8 cellular contexts compared by ENCODE assay signal in the genomic region with DNA sequence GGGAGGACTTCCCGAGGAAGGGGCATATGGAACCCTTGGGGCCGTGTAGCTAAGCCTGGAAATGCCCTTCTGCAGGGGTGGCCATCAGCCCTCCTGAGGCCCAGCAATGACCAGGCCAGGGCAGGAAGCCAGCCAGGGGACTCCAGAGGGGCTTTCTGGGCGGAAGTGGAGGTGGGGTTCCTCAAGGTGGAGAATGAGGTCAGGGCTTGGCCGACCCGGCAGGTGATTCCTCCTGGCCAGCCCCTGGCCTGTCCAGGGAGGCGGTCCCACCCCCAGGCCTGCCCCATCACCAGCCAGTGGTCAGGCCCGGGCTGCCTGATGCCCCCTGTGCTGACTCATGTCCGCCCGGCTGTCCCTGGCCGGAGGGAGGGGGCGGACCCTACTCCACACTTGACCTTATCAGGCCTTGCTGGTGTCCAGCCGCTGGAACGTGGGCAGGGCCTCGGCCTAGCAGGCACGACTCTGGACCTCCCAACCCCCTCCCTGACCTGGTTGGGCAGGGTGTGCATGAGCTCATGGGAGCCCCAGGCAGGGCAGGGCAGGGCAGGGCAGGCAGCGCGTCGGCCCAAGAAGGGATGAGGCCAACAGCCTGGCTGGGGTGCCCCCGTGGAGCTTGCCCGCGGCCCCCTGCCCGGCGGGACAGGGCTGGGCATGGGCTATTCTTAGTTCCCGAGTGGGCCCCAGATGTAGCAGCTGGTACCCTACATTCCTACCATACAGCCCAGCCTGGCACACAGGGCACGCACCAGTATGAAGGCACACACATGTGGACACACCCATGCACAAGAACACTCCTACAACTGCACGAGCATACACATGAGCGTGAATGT. TPM values are rescaled to one million over a fixed set of nuclear protein-coding genes. Genes with fewer than 3 reads are reported as not detected.
A peak's percentile ranks its signal among the peaks of the same experiment; 100 is the strongest.
DNase-seq lines count a peak whose midpoint lies in the region; ATAC-seq, FAIRE-seq and TF ChIP-seq lines count a peak whose summit lies in the region.

No MANE protein-coding gene starts in this region.

- H3K36me3 ChIP-seq in HepG2 (replicated peaks in 1 of 2; ENCODE audit: control insufficient read depth in 1 of 2, insufficient read depth in 2 of 2, low read length in 2 of 2): no peaks in the 10 kb centered on the region

- H3K79me2 ChIP-seq in HepG2 (ENCODE audit: insufficient read depth, low read length): no peaks in the 10 kb centered on the region

- H3K4me3 ChIP-seq in HepG2 (replicated peaks in 1 of 3; ENCODE audit: insufficient read depth in 1 of 3, low read depth in 2 of 3, low read length in 3 of 3): peak overlapping the region in 1 of 3 experiments; percentile 51; a peak in 1 of 6 replicates

- TF ChIP-seq RAD21 in Ishikawa (IDR thresholded peaks at IDR 0.05; ENCODE audit: low read depth): peak; percentile 40; the same call in 1 of the 2 replicates
- TF ChIP-seq RAD21 in HepG2 (CRISPR knock-in tag; IDR thresholded peaks at IDR 0.05): 0 out of 2 replicates have a peak, but pooled peaks have one; percentile 10

- peak overlapping the region; percentile 55 for H3K27ac Mint-ChIP-seq in stimulated activated memory B cell treated with anti-CD40 and anti-IgM and Interleukin-4, amounts not matched to agents 10 μg/mL and 1 μg/mL and 100 μg/mL, for 72 hours

- CTCF ChIA-PET in HepG2 (lab: Yijun Ruan, JAX; ENCODE audit: low intra/inter-chr PET ratio, low total read pairs): no interaction called here

- POLR2A ChIA-PET in HepG2 (lab: Yijun Ruan, JAX): interaction anchor here (0.7 to 3.2 kb wide), 9 partner anchors 7 to 43 kb away, joined by 3 to 18 read pairs (median 4); a partner anchor contains a TSS

- peaks cover 33% of the 10 kb centered on the region for H3K4me1 Mint-ChIP-seq in stimulated activated memory B cell treated with anti-CD40 and anti-IgM and Interleukin-4, amounts not matched to agents 10 μg/mL and 1 μg/mL and 100 μg/mL, for 72 hours

- H3K9me3 ChIP-seq in HepG2 (ENCODE audit: low read length): 0 out of 2 replicates have a peak, but pooled peaks cover 6% of the 10 kb centered on the region

- no peaks in the 10 kb centered on the region for H4K20me1 ChIP-seq in HepG2 (ENCODE audit: insufficient read depth, low read length)

- peaks cover 23% of the 10 kb centered on the region for H3K27me3 Mint-ChIP-seq in stimulated activated memory B cell treated with anti-CD40 and anti-IgM and Interleukin-4, amounts not matched to agents 10 μg/mL and 1 μg/mL and 100 μg/mL, for 72 hours

- peaks cover 4 to 9% of the 10 kb centered on the region in 2 experiments; a peak in 4 of 5 replicates for H3K27me3 ChIP-seq in HepG2 (ENCODE audit: control insufficient read depth in 1 of 2, insufficient read depth in 2 of 2, low read length in 2 of 2)

- no peak overlapping the region for H2AFZ ChIP-seq in HepG2 (ENCODE audit: low read length)

- in situ Hi-C loops in HepG2 (cut with HindIII; ENCODE audit: extremely low pct_ligation_motif_present, low pct_unique_long_range_greater_than_20kb): no loop called here

- H3K27ac ChIP-seq in HepG2 (ENCODE audit: extremely low read length, insufficient read depth, low read length): peak overlapping the region; percentile 52

- H3K9ac ChIP-seq in HepG2 (ENCODE audit: insufficient read depth, low read depth, low read length): peak overlapping the region; percentile 65

- intact Hi-C loops in HepG2 (cut with micrococcal nuclease; ENCODE audit: unreplicated experiment): no loop called here

- BruUV-seq in HepG2 (replicated peaks; lab: Mats Ljungman, UMichigan): no TSS peak

- peak in 1 of 2 experiments; percentile 39; a peak in 1 of 4 replicates for TF ChIP-seq POLR2A in HepG2 (IDR thresholded peaks at IDR 0.05; ENCODE audit: insufficient read depth in 1 of 2, low read depth in 2 of 2, low read length in 2 of 2)

- no peak overlapping the region for H3K4me3 Mint-ChIP-seq in stimulated activated memory B cell treated with anti-CD40 and anti-IgM and Interleukin-4, amounts not matched to agents 10 μg/mL and 1 μg/mL and 100 μg/mL, for 72 hours

- peaks cover 76% of the 10 kb centered on the region for H3K4me1 ChIP-seq in HepG2 (ENCODE audit: insufficient read depth, low read length)

- ATAC-seq in HepG2 (peak; percentile 88), GM18517 (IDR thresholded peaks at IDR 0.05; ENCODE audit: unreplicated experiment) (no peak)
- no peak for ATAC-seq in stimulated activated memory B cell treated with anti-CD40 and anti-IgM and Interleukin-4, amounts not matched to agents 10 μg/mL and 1 μg/mL and 100 μg/mL, for 72 hours

- FAIRE-seq in HepG2 (lab: Jason Lieb, UNC): peak; percentile 36

- peak; percentile 24 for TF ChIP-seq CTCF in HepG2 (CRISPR knock-in tag; IDR thresholded peaks at IDR 0.05)

- peak; percentile 93 for TF ChIP-seq EP300 in Ishikawa (IDR thresholded peaks at IDR 0.05; ENCODE audit: borderline replicate concordance)
- TF ChIP-seq EP300 in HepG2 (IDR thresholded peaks at IDR 0.05; ENCODE audit: low read depth in 2 of 2, low read length in 2 of 2): peak in 1 of 2 experiments; percentile 65; a peak in 1 of 4 replicates
- peak; percentile 82 for TF ChIP-seq EP300 in HepG2 (CRISPR knock-in tag; IDR thresholded peaks at IDR 0.05; ENCODE audit: borderline replicate concordance)

- H3K4me2 ChIP-seq in HepG2 (ENCODE audit: low read depth, low read length): peak overlapping the region; percentile 81

- H3K9me3 Mint-ChIP-seq in stimulated activated memory B cell treated with anti-CD40 and anti-IgM and Interleukin-4, amounts not matched to agents 10 μg/mL and 1 μg/mL and 100 μg/mL, for 72 hours: peaks cover 2% of the 10 kb centered on the region

- WGBS in HepG2 (ENCODE audit: low lambda C conversion rate): 51% methylated on average over 5 of the region's 27 CpGs

- H3K36me3 Mint-ChIP-seq in stimulated activated memory B cell treated with anti-CD40 and anti-IgM and Interleukin-4, amounts not matched to agents 10 μg/mL and 1 μg/mL and 100 μg/mL, for 72 hours: peaks cover 6% of the 10 kb centered on the region

- DNase-seq in dermis microvascular lymphatic vessel endothelial cell (ENCODE audit: low read depth in 2 of 2): peak; percentile 53 to 90
- peak; percentile 86 for DNase-seq in HepG2 (ENCODE audit: low spot score)
- no peak for DNase-seq in HuH-7 (ENCODE audit: low spot score)
- no peak for DNase-seq in activated CD4-positive, alpha-beta T cell treated with anti-CD3 and anti-CD28 coated beads, Interleukin-2, amount 50 U/mL, for 48 hours
- DNase-seq in activated CD4-positive, alpha-beta T cell treated with anti-CD3 and anti-CD28 coated beads for 1 hour: no peak

TF ChIP-seq in Ishikawa, 13 proteins besides CTCF, POLR2A, EP300 and RAD21 (continues in another document):
- no peak for TF ChIP-seq EGR1 (IDR thresholded peaks at IDR 0.05)

TF ChIP-seq in HepG2, 621 proteins besides CTCF, POLR2A, EP300 and RAD21 (continues in another document):
- peak; percentile 80 for TF ChIP-seq NFE2L2 (IDR thresholded peaks at IDR 0.05; ENCODE audit: low read length)

RNA-seq across cellular contexts. Expression of a gene that starts 35.9 kb away (rescaled TPM):
- total RNA-seq in dermis microvascular lymphatic vessel endothelial cell (2,576 and 3,971 TPM in 2 replicates), HepG2 (2016; rRNA removed; fragmentation: Illumina TruSeq; extraction: Trizol) (1,051 and 1,499 TPM in 2 replicates)
- total RNA-seq in HepG2 (2016; cell fraction: cytosol; rRNA removed; fragmentation: Illumina TruSeq; extraction: Trizol; ENCODE audit: low read depth): 1,087 and 1,361 TPM in 2 replicates
- total RNA-seq in HepG2 (2016; cell fraction: insoluble cytoplasmic fraction; rRNA removed; fragmentation: Illumina TruSeq; extraction: Trizol): 1,096 and 1,452 TPM in 2 replicates
- 2,264 and 2,553 TPM in 2 replicates for total RNA-seq in HepG2 (2016; cell fraction: membrane; rRNA removed; fragmentation: Illumina TruSeq; extraction: Trizol)
- total RNA-seq in HepG2 (2016; cell fraction: nucleus; rRNA removed; fragmentation: Illumina TruSeq; extraction: Trizol): 614 and 672 TPM in 2 replicates
- polyA plus RNA-seq in HepG2 (2011; rRNA removed): 3,218 and 3,279 TPM in 2 replicates
- 5,445 and 6,556 TPM in 2 replicates for polyA plus RNA-seq in HepG2 (2011; cell fraction: cytosol; rRNA removed)
- polyA plus RNA-seq in HepG2 (2011; cell fraction: nucleus; rRNA removed): 1,725 and 2,021 TPM in 2 replicates
- polyA plus RNA-seq in HepG2 (2012): 2,306 and 3,237 TPM in 2 replicates
- polyA plus RNA-seq in HepG2 (2016; cell fraction: cytosol; fragmentation: Illumina TruSeq; extraction: Trizol; ENCODE audit: low read depth): 2,660 and 3,068 TPM in 2 replicates
- 2,953 and 3,012 TPM in 2 replicates for polyA plus RNA-seq in HepG2 (2016; cell fraction: insoluble cytoplasmic fraction; fragmentation: Illumina TruSeq; extraction: Trizol; ENCODE audit: low read depth)
- polyA plus RNA-seq in HepG2 (2016; cell fraction: membrane; fragmentation: Illumina TruSeq; extraction: Trizol; ENCODE audit: low read depth): 4,441 and 4,891 TPM in 2 replicates
- 1,802 and 1,847 TPM in 2 replicates for polyA plus RNA-seq in HepG2 (2016; cell fraction: nucleus; fragmentation: Illumina TruSeq; extraction: Trizol; ENCODE audit: insufficient read depth, low read depth)
- 2,170 and 2,278 TPM in 2 replicates for polyA minus RNA-seq in HepG2 (2011; rRNA and poly(A)+ RNA removed; ENCODE audit: low replicate concordance)
- polyA minus RNA-seq in HepG2 (2011; cell fraction: cytosol; rRNA and poly(A)+ RNA removed): 946 and 956 TPM in 2 replicates
- polyA minus RNA-seq in HepG2 (2011; cell fraction: nucleus; rRNA and poly(A)+ RNA removed): 510 and 805 TPM in 2 replicates

RNA-seq across cellular contexts. Expression of a gene that starts 38.7 kb away (rescaled TPM):
- total RNA-seq in dermis microvascular lymphatic vessel endothelial cell (22.6 and 47.0 TPM in 2 replicates), HepG2 (2016; rRNA removed; fragmentation: Illumina TruSeq; extraction: Trizol) (0.65 and 1.4 TPM in 2 replicates)
- total RNA-seq in HepG2 (2016; cell fraction: cytosol; rRNA removed; fragmentation: Illumina TruSeq; extraction: Trizol; ENCODE audit: low read depth): 0.26 and 0.30 TPM in 2 replicates
- total RNA-seq in HepG2 (2016; cell fraction: insoluble cytoplasmic fraction; rRNA removed; fragmentation: Illumina TruSeq; extraction: Trizol): 1.0 and 1.1 TPM in 2 replicates
- 0.76 and 1.4 TPM in 2 replicates for total RNA-seq in HepG2 (2016; cell fraction: membrane; rRNA removed; fragmentation: Illumina TruSeq; extraction: Trizol)
- 1.7 and 2.0 TPM in 2 replicates for total RNA-seq in HepG2 (2016; cell fraction: nucleus; rRNA removed; fragmentation: Illumina TruSeq; extraction: Trizol)
- polyA plus RNA-seq in HepG2 (2011; rRNA removed): 10.1 and 12.8 TPM in 2 replicates
- 12.7 and 12.9 TPM in 2 replicates for polyA plus RNA-seq in HepG2 (2011; cell fraction: cytosol; rRNA removed)
- polyA plus RNA-seq in HepG2 (2011; cell fraction: nucleus; rRNA removed): 37.3 and 38.1 TPM in 2 replicates
- 11.5 and 12.7 TPM in 2 replicates for polyA plus RNA-seq in HepG2 (2012)
- 0.15 and 0.27 TPM in 2 replicates for polyA plus RNA-seq in HepG2 (2016; cell fraction: cytosol; fragmentation: Illumina TruSeq; extraction: Trizol; ENCODE audit: low read depth)
- 0.72 and 0.85 TPM in 2 replicates for polyA plus RNA-seq in HepG2 (2016; cell fraction: insoluble cytoplasmic fraction; fragmentation: Illumina TruSeq; extraction: Trizol; ENCODE audit: low read depth)
- 0.63 and 0.68 TPM in 2 replicates for polyA plus RNA-seq in HepG2 (2016; cell fraction: membrane; fragmentation: Illumina TruSeq; extraction: Trizol; ENCODE audit: low read depth)
- polyA plus RNA-seq in HepG2 (2016; cell fraction: nucleus; fragmentation: Illumina TruSeq; extraction: Trizol; ENCODE audit: insufficient read depth, low read depth): 3.3 and 3.9 TPM in 2 replicates
- polyA minus RNA-seq in HepG2 (2011; rRNA and poly(A)+ RNA removed; ENCODE audit: low replicate concordance): 2.3 and 28.2 TPM in 2 replicates
- polyA minus RNA-seq in HepG2 (2011; cell fraction: cytosol; rRNA and poly(A)+ RNA removed): 13.6 and 16.1 TPM in 2 replicates
- 7.7 and 9.6 TPM in 2 replicates for polyA minus RNA-seq in HepG2 (2011; cell fraction: nucleus; rRNA and poly(A)+ RNA removed)

Comparison
In these comparisons a context has a peak if more than half of its experiments do, and no peak if none do; other contexts are left out.
1. DNase-seq: peak in dermis microvascular lymphatic vessel endothelial cell (2 of 2) and HepG2 (single experiment); none in HuH-7 (single experiment), activated CD4-positive, alpha-beta T cell treated with anti-CD3 and anti-CD28 coated beads, Interleukin-2, amount 50 U/mL, for 48 hours (0 of 2) and activated CD4-positive, alpha-beta T cell treated with anti-CD3 and anti-CD28 coated beads for 1 hour (single experiment).